Comparison of ENCODE assay signal across 9 cellular contexts in the genomic region with DNA sequence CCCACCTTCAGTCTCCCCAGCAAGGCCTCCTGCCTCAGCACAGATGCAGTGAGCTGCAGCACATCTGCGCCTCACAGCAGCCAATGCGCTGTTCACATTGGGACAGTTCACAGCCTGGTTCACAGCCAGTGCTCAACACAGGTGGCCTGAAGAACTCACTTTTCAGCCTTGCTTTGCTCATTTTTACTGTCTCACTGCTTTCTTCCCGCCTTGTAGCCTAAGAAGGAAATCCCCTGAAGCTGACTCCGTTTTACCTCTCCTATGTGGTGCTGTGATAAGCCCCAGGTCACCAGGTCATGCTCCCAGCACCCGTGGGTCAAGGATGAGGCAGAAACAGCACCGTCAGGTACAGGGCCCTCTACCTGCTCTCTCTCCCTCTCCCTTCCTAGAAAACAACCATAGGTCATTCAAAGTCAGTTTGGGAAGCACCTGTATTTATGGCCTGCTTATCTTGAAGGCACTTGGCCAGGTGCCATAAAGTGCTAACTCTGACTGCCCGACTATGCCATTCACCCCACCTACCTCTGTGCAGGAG. TPM values are rescaled to one million over a fixed set of nuclear protein-coding genes. Genes with fewer than 3 reads are reported as not detected.
A peak's percentile ranks its signal among the peaks of the same experiment; 100 is the strongest.
DNase-seq lines count a peak whose midpoint lies in the region; ATAC-seq, FAIRE-seq and TF ChIP-seq lines count a peak whose summit lies in the region.
"Had no signal": no experiment of that assay in that cellular context is flagged by ENCODE, and none has a peak within 500 bp of the region (broad histone marks: within the 10 kb centered on the region; RNA-seq: fewer than 3 reads in every experiment).

No MANE protein-coding gene starts in this region.

- no peak for TF ChIP-seq CTCF in fibroblast of villous mesenchyme (IDR thresholded peaks at IDR 0.05; ENCODE audit: insufficient read depth, low read depth, low read length)
- no peak for TF ChIP-seq CTCF in spleen (IDR thresholded peaks at IDR 0.05 in 8 of 11, conservative IDR thresholded peaks at IDR 0.05 in 3 of 11)

- peak overlapping the region; percentile 67 for H3K4me3 ChIP-seq in fibroblast of villous mesenchyme (ENCODE audit: low read depth, low read length)
- H3K4me3 ChIP-seq in spleen, result peak overlapping the region in 3 of 8 donors; percentile 90 to 96 (median 94)

- peaks cover 53% of the 10 kb centered on the region for H3K27me3 Mint-ChIP-seq in IgD-negative memory B cell

- peak overlapping the region; percentile 6 to 79 (median 37) for H3K4me3 Mint-ChIP-seq in IgD-negative memory B cell

- peaks cover 0 to 76% (median 54%) of the 10 kb centered on the region in 6 donors for H3K4me1 ChIP-seq in spleen

- TF ChIP-seq POLR2A in spleen (IDR thresholded peaks at IDR 0.05), result no peak

- H3K9me3 ChIP-seq in spleen, result no peaks in the 10 kb centered on the region

- WGBS in spleen, 5 donors, result 64 to 78% (median 68%) methylated on average over 7 of the region's 7 CpGs

- no peaks in the 10 kb centered on the region for H3K36me3 Mint-ChIP-seq in IgD-negative memory B cell

- intact Hi-C loops in spleen (cut with DNase I; ENCODE audit: low total_unique reads), result no loop called here

- DNase-seq in activated CD8-positive, alpha-beta memory T cell treated with anti-CD3 and anti-CD28 coated beads, Interleukin-2, amount 50 U/mL, for 4 hours, result peak; percentile 50
- DNase-seq in fibroblast of villous mesenchyme (ENCODE audit: low read depth) (no peak), spleen (peak; percentile 56), D341Med (ENCODE audit: low spot score) (no peak), RCC 7860 (ENCODE audit: low spot score) (no peak)
- DNase-seq: foreskin melanocyte had no signal

- no peaks in the 10 kb centered on the region for H3K9me3 Mint-ChIP-seq in IgD-negative memory B cell

- no peak overlapping the region for H3K27ac Mint-ChIP-seq in IgD-negative memory B cell

- H3K36me3 ChIP-seq in spleen, result peaks cover 0 to 4% (median 0%) of the 10 kb centered on the region in 6 donors

- H3K27ac ChIP-seq in spleen, result peak overlapping the region in 3 of 8 donors; percentile 88 to 92 (median 90)

- peaks cover 6 to 21% (median 14%) of the 10 kb centered on the region in 3 donors for H3K4me1 Mint-ChIP-seq in IgD-negative memory B cell

- ATAC-seq in GM21576 (IDR thresholded peaks at IDR 0.05; ENCODE audit: unreplicated experiment) (no peak), HG03432 (IDR thresholded peaks at IDR 0.05; ENCODE audit: unreplicated experiment) (no peak)

- no peak for FAIRE-seq in RCC 7860 (lab: Jason Lieb, UNC)

- H3K27me3 ChIP-seq in spleen (replicated peaks in 1 of 7), result peaks cover 0 to 58% (median 15%) of the 10 kb centered on the region in 7 donors

RNA-seq across cellular contexts. Expression of a gene that starts 1.1 kb away (rescaled TPM):
- polyA plus RNA-seq in IgD-negative memory B cell (0.08 TPM), spleen (under 1 TPM; 0.37 to 0.83 (median 0.61) TPM)
- total RNA-seq in fibroblast of villous mesenchyme (10.6 and 46.2 TPM in 2 replicates), spleen (1 to 10 TPM; 1.5 to 3.8 (median 2.3) TPM)

Comparison
In these comparisons a context has a peak if more than half of its experiments do, and no peak if none do; other contexts are left out.
1. DNase-seq: peak in activated CD8-positive, alpha-beta memory T cell treated with anti-CD3 and anti-CD28 coated beads, Interleukin-2, amount 50 U/mL, for 4 hours (single experiment) and spleen (single experiment); none in fibroblast of villous mesenchyme (single experiment), D341Med (single experiment) and RCC 7860 (single experiment).